ENCODE assay signal across 11 cellular contexts in genomic region chr2:231929961-231930600, GRCh38. TPM values are rescaled to one million over a fixed set of nuclear protein-coding genes. Genes with fewer than 3 reads are reported as not detected.
A peak's percentile ranks its signal among the peaks of the same experiment; 100 is the strongest.
DNase-seq lines count a peak whose midpoint lies in the region; ATAC-seq and TF ChIP-seq lines count a peak whose summit lies in the region.
"Had no signal": no experiment of that assay in that cellular context is flagged by ENCODE, and none has a peak within 500 bp of the region (broad histone marks: within the 10 kb centered on the region; RNA-seq: fewer than 3 reads in every experiment).

No MANE protein-coding gene starts in this region.

- DNase-seq in ELF-1 (ENCODE audit: low read depth, low spot score) (peak; percentile 74), chondrocyte (ENCODE audit: low spot score) (peak; percentile 73), neural crest cell (ENCODE audit: low read depth, low spot score) (no peak), anterior cingulate cortex (lab: John Stamatoyannopoulos, UW) (no peak)
- DNase-seq: naive B cell had no signal

- H2AFZ ChIP-seq in KMS-11 (ENCODE audit: low read depth): no peak overlapping the region

- H3K27ac ChIP-seq in KMS-11: no peak overlapping the region
- H3K27ac ChIP-seq: SK-N-MC had no signal

- no peaks in the 10 kb centered on the region for H4K20me1 ChIP-seq in KMS-11 (ENCODE audit: insufficient read depth)

- no peak overlapping the region for H3K4me2 ChIP-seq in KMS-11

- peaks cover 8% of the 10 kb centered on the region for H3K4me1 Mint-ChIP-seq in chondrocyte (ENCODE audit: low read depth)
- peaks cover 25% of the 10 kb centered on the region for H3K4me1 Mint-ChIP-seq in neural crest cell

- H3K36me3 Mint-ChIP-seq in chondrocyte (ENCODE audit: low read depth): no peaks in the 10 kb centered on the region
- no peaks in the 10 kb centered on the region for H3K36me3 Mint-ChIP-seq in neural crest cell (ENCODE audit: low read depth)
- H3K36me3 Mint-ChIP-seq: naive B cell had no signal

- H3K27ac Mint-ChIP-seq in chondrocyte (ENCODE audit: unreplicated experiment): no peak overlapping the region
- H3K27ac Mint-ChIP-seq in neural crest cell (ENCODE audit: unreplicated experiment): no peak overlapping the region
- H3K27ac Mint-ChIP-seq: dendritic cell treated with granulocyte-macrophage colony-stimulating factor and Interleukin-4, amounts not matched to agents 40 ng/mL and 50 ng/mL, for 4 days; naive B cell had no signal

- peaks cover 3% of the 10 kb centered on the region; the same call in 1 of the 2 replicates for H3K27me3 ChIP-seq in KMS-11 (ENCODE audit: insufficient read depth, low read depth)

- no peaks in the 10 kb centered on the region for H3K36me3 ChIP-seq in KMS-11 (ENCODE audit: insufficient read depth)

- no peaks in the 10 kb centered on the region for H3K4me1 ChIP-seq in KMS-11 (ENCODE audit: low read depth, poor library complexity, severe bottlenecking)

- no peaks in the 10 kb centered on the region for H3K9me3 Mint-ChIP-seq in chondrocyte (ENCODE audit: low read depth)
- no peaks in the 10 kb centered on the region for H3K9me3 Mint-ChIP-seq in neural crest cell
- H3K9me3 Mint-ChIP-seq: dendritic cell treated with granulocyte-macrophage colony-stimulating factor and Interleukin-4, amounts not matched to agents 40 ng/mL and 50 ng/mL, for 4 days; naive B cell had no signal

- H3K79me2 ChIP-seq in KMS-11 (ENCODE audit: insufficient read depth, low read depth): no peaks in the 10 kb centered on the region

- TF ChIP-seq CTCF in KMS-11 (conservative IDR thresholded peaks at IDR 0.05; ENCODE audit: low read depth, low read length) (peak; percentile 46), chondrocyte (IDR thresholded peaks at IDR 0.05) (peak; percentile 51), neural crest cell (conservative IDR thresholded peaks at IDR 0.05) (peak; percentile 46)

- no peak overlapping the region for H3K4me3 ChIP-seq in KMS-11 (IDR thresholded peaks at IDR 0.05; ENCODE audit: insufficient read depth, low read depth, low read length)
- H3K4me3 ChIP-seq: SK-N-MC had no signal

- H3K4me3 Mint-ChIP-seq in chondrocyte (ENCODE audit: unreplicated experiment) (no peak overlapping the region), neural crest cell (no peak overlapping the region)
- H3K4me3 Mint-ChIP-seq: dendritic cell treated with granulocyte-macrophage colony-stimulating factor and Interleukin-4, amounts not matched to agents 40 ng/mL and 50 ng/mL, for 4 days had no signal

- no peak overlapping the region for H3K9ac ChIP-seq in KMS-11

- ATAC-seq in GM18498 (IDR thresholded peaks at IDR 0.05; ENCODE audit: unreplicated experiment) (no peak), GM21619 (IDR thresholded peaks at IDR 0.05; ENCODE audit: unreplicated experiment) (no peak), HG02870 (IDR thresholded peaks at IDR 0.05; ENCODE audit: unreplicated experiment) (no peak)

- peaks cover 57% of the 10 kb centered on the region for H3K27me3 Mint-ChIP-seq in chondrocyte (ENCODE audit: low read depth)
- H3K27me3 Mint-ChIP-seq in neural crest cell (ENCODE audit: low read depth): peaks cover 36% of the 10 kb centered on the region

RNA-seq across cellular contexts. Expression of gene NPPC, which starts 3.9 kb away (rescaled TPM):
- total RNA-seq in chondrocyte (not detected in 3 replicates), neural crest cell (12.7 and 16.5 TPM in 2 replicates)

RNA-seq across cellular contexts. Expression of gene DIS3L2, which starts 31.4 kb away (rescaled TPM):
- total RNA-seq in chondrocyte: 17.5 to 29.4 TPM (median 18.3 TPM) in 3 replicates
- 47.2 and 51.9 TPM in 2 replicates for total RNA-seq in neural crest cell

Comparison
In these comparisons a context has a peak if more than half of its experiments do, and no peak if none do; other contexts are left out.
1. DNase-seq: peak in ELF-1 (single experiment) and chondrocyte (single experiment); none in neural crest cell (single experiment) and anterior cingulate cortex (0 of 58).
2. RNA of gene NPPC, which starts 3.9 kb away (total RNA-seq): 12.7 to 16.5 TPM in neural crest cell; not detected in chondrocyte; every median in the first group is over 10 times any median in the second.
3. Peak in every context shown above with its lines, with median percentiles within 50 percentile points of each other: CTCF ChIP-seq.